In genomic region chr19:58545286-58546068, GRCh38 we compare ENCODE assay signal across 8 cellular contexts. TPM values are rescaled to one million over a fixed set of nuclear protein-coding genes. Genes with fewer than 3 reads are reported as not detected.
DNase-seq lines count a peak whose midpoint lies in the region; ATAC-seq and TF ChIP-seq lines count a peak whose summit lies in the region.

No MANE protein-coding gene starts in this region.

- no peak overlapping the region for H2BK5ac ChIP-seq in H9 (ENCODE audit: insufficient read length, low read length)

- H3K9me3 ChIP-seq in H9 (ENCODE audit: control insufficient read depth, low read depth, low read length) = no peaks in the 10 kb centered on the region
- no peaks in the 10 kb centered on the region for H3K9me3 ChIP-seq in right cardiac atrium (ENCODE audit: control insufficient read depth, low read length)
- H3K9me3 ChIP-seq in skeletal muscle tissue (ENCODE audit: control insufficient read depth in 3 of 3, low read length in 3 of 3) = no peaks in the 10 kb centered on the region

- no peak overlapping the region for H3K56ac ChIP-seq in H9 (ENCODE audit: insufficient read length, low read depth, low read length)

- H3K14ac ChIP-seq in H9 (ENCODE audit: insufficient read depth, low read length) = no peak overlapping the region

- H2BK20ac ChIP-seq in H9 (ENCODE audit: low read depth, low read length, poor library complexity, severe bottlenecking) = no peak overlapping the region

- no peak overlapping the region for H3T11ph ChIP-seq in H9 (ENCODE audit: low read length)

- H3K4me3 Mint-ChIP-seq in H9 = peak overlapping the region; percentile 98 to 100
- H3K4me3 Mint-ChIP-seq in activated CD8-positive, alpha-beta T cell treated with anti-CD3 and anti-CD28 coated beads for 36 hours = peak overlapping the region; percentile 96

- peaks cover 26% of the 10 kb centered on the region for H3K79me2 ChIP-seq in H9 (ENCODE audit: insufficient read depth, low read length)

- no peak overlapping the region for H2BK120ac ChIP-seq in H9 (ENCODE audit: low read depth, low read length, poor library complexity, severe bottlenecking)

- H3K9ac ChIP-seq in H9 (ENCODE audit: extremely low read depth, insufficient read length, low read length) = peak overlapping the region; percentile 91
- H3K9ac ChIP-seq in skeletal muscle tissue (ENCODE audit: low read depth in 1 of 3, low read length in 3 of 3) = peak overlapping the region; percentile 71 to 92 (median 82)

- ATAC-seq in activated CD8-positive, alpha-beta T cell treated with anti-CD3 and anti-CD28 coated beads for 36 hours = no peak
- no peak for ATAC-seq in right cardiac atrium

- H3K27ac ChIP-seq in H9 (ENCODE audit: insufficient read length, low read depth, low read length) = no peak overlapping the region
- H3K27ac ChIP-seq in right cardiac atrium (ENCODE audit: low read length) = no peak overlapping the region
- H3K27ac ChIP-seq in skeletal muscle tissue (ENCODE audit: low read depth, low read length) = peak overlapping the region; percentile 47

- no peak overlapping the region for H2AK5ac ChIP-seq in H9 (ENCODE audit: insufficient read length, low read length)

- no peak overlapping the region for H2BK15ac ChIP-seq in H9 (ENCODE audit: low read depth, low read length)

- peak overlapping the region; percentile 99 for H3K4me2 ChIP-seq in H9 (ENCODE audit: insufficient read depth, insufficient read length, low read length)

- no peak for TF ChIP-seq CTCF in H9 (conservative IDR thresholded peaks at IDR 0.05)
- no peak for TF ChIP-seq CTCF in activated CD8-positive, alpha-beta T cell treated with anti-CD3 and anti-CD28 coated beads for 36 hours (IDR thresholded peaks at IDR 0.05)

- no peak overlapping the region for H4K8ac ChIP-seq in H9 (replicated peaks; ENCODE audit: insufficient read length, low read depth, low read length)

- no peak overlapping the region for H3K4ac ChIP-seq in H9 (ENCODE audit: low read depth, low read length)

- no peak overlapping the region for H3K18ac ChIP-seq in H9 (ENCODE audit: insufficient read length, low read depth, low read length)

- intact Hi-C loops in activated CD8-positive, alpha-beta T cell treated with anti-CD3 and anti-CD28 coated beads for 36 hours (cut with micrococcal nuclease) = no loop called here
- intact Hi-C loops in right cardiac atrium (cut with DNase I) = no loop called here

- peaks cover 17 to 18% of the 10 kb centered on the region in 2 experiments for H3K4me1 Mint-ChIP-seq in H9
- peaks cover 32% of the 10 kb centered on the region for H3K4me1 Mint-ChIP-seq in activated CD8-positive, alpha-beta T cell treated with anti-CD3 and anti-CD28 coated beads for 36 hours (ENCODE audit: low read depth)

- no peak overlapping the region for H2AFZ ChIP-seq in H9 (ENCODE audit: low read length)

- peaks cover 14% of the 10 kb centered on the region for H3K79me1 ChIP-seq in H9 (ENCODE audit: insufficient read depth, low read depth, low read length, poor library complexity, severe bottlenecking)

- H3K27me3 ChIP-seq in H9 (ENCODE audit: insufficient read depth, low read length) (peaks cover 4% of the 10 kb centered on the region; the same call in 1 of the 2 replicates), right cardiac atrium (ENCODE audit: control insufficient read depth, insufficient read depth) (no peaks in the 10 kb centered on the region), skeletal muscle tissue (ENCODE audit: control insufficient read depth in 3 of 3, insufficient read depth in 3 of 3, low read length in 3 of 3) (peaks cover 2 to 6% (median 2%) of the 10 kb centered on the region in 3 donors)

- CTCF ChIA-PET in activated CD8-positive, alpha-beta T cell treated with anti-CD3 and anti-CD28 coated beads for 36 hours (lab: Charles Lee) = interaction anchor here (1.2 to 2.7 kb wide), 2 partner anchors 26 to 32 kb away, joined by 3 to 16 read pairs; partner anchors contain the start of gene ZBTB45

- DNase-seq in H9 (no peak), right cardiac atrium (no peak), NCI-H69 (lab: John Stamatoyannopoulos, UW) (no peak), glomerular visceral epithelial cell (ENCODE audit: extremely low spot score) (no peak), A172 (ENCODE audit: low spot score) (no peak)
- DNase-seq in activated CD8-positive, alpha-beta T cell treated with anti-CD3 and anti-CD28 coated beads for 36 hours = no peak
- no peak for DNase-seq in stimulated activated CD4-positive, alpha-beta T cell treated with anti-CD3 and anti-CD28 coated beads, Interleukin-4, amount 100 ng/mL, for 1 hour

- no CpG with 5 or more reads among the region's 22 CpGs for WGBS in H9 (ENCODE audit: extremely low coverage, insufficient read length, low lambda C conversion rate)
- WGBS in right cardiac atrium = 8% methylated on average over 22 of the region's 22 CpGs

- H4K20me1 ChIP-seq in H9 (ENCODE audit: control insufficient read depth, insufficient read depth, insufficient read length) = peaks cover 7% of the 10 kb centered on the region

- peaks cover 24% of the 10 kb centered on the region for H3K27me3 Mint-ChIP-seq in H9 (ENCODE audit: low read depth)
- H3K27me3 Mint-ChIP-seq in activated CD8-positive, alpha-beta T cell treated with anti-CD3 and anti-CD28 coated beads for 36 hours = peaks cover 7% of the 10 kb centered on the region

- H3K36me3 Mint-ChIP-seq in H9 (ENCODE audit: insufficient read depth in 1 of 3, low read depth in 3 of 3) = peaks cover 50 to 57% (median 56%) of the 10 kb centered on the region in 3 experiments
- peaks cover 47% of the 10 kb centered on the region for H3K36me3 Mint-ChIP-seq in activated CD8-positive, alpha-beta T cell treated with anti-CD3 and anti-CD28 coated beads for 36 hours (ENCODE audit: low read depth)

- H4K5ac ChIP-seq in H9 (ENCODE audit: insufficient read length, low read depth, low read length) = no peak overlapping the region

- H4K91ac ChIP-seq in H9 (ENCODE audit: insufficient read length, low read depth, low read length) = no peak overlapping the region

- H2BK12ac ChIP-seq in H9 (ENCODE audit: insufficient read length, low read depth, low read length) = no peak overlapping the region

- peaks cover 11% of the 10 kb centered on the region for H3K23me2 ChIP-seq in H9 (ENCODE audit: insufficient read length, low read depth, low read length, poor library complexity, severe bottlenecking)

- peak overlapping the region; percentile 59 to 94 (median 94) for H3K27ac Mint-ChIP-seq in H9
- peak overlapping the region; percentile 92 for H3K27ac Mint-ChIP-seq in activated CD8-positive, alpha-beta T cell treated with anti-CD3 and anti-CD28 coated beads for 36 hours

- H3K9me3 Mint-ChIP-seq in H9 = no peaks in the 10 kb centered on the region; a peak in 1 of 5 replicates
- no peaks in the 10 kb centered on the region for H3K9me3 Mint-ChIP-seq in activated CD8-positive, alpha-beta T cell treated with anti-CD3 and anti-CD28 coated beads for 36 hours

- peaks cover 38 to 44% (median 44%) of the 10 kb centered on the region in 3 donors for H3K36me3 ChIP-seq in skeletal muscle tissue (ENCODE audit: control insufficient read depth in 3 of 3, insufficient read depth in 3 of 3, low read length in 3 of 3)

- peak overlapping the region; percentile 79 for H3K4me3 ChIP-seq in right cardiac atrium (ENCODE audit: low read length)
- H3K4me3 ChIP-seq in skeletal muscle tissue (ENCODE audit: low read length in 3 of 3) = peak overlapping the region; percentile 82 to 86 (median 85)

- H3K4me1 ChIP-seq in H9 (ENCODE audit: insufficient read depth, low read length) (peaks cover 4% of the 10 kb centered on the region; the same call in 1 of the 2 replicates), right cardiac atrium (ENCODE audit: control insufficient read depth, insufficient read depth, low read length) (peaks cover 11% of the 10 kb centered on the region), skeletal muscle tissue (ENCODE audit: control insufficient read depth in 3 of 3, insufficient read depth in 3 of 3, low read length in 3 of 3) (peaks cover 27 to 32% (median 27%) of the 10 kb centered on the region in 3 donors)

- no peak overlapping the region for H3K23ac ChIP-seq in H9 (ENCODE audit: insufficient read length, low read depth, low read length)

- POLR2A ChIA-PET in activated CD8-positive, alpha-beta T cell treated with anti-CD3 and anti-CD28 coated beads for 36 hours (lab: Charles Lee) = interaction anchor here (1.0 to 13.1 kb wide), 9 partner anchors 9 to 164 kb away, joined by 3 to 164 read pairs (median 7); partner anchors contain the start of genes CHMP2A, UBE2M, ZBTB45 and ZNF837

RNA-seq across cellular contexts. Expression of gene TRIM28, which starts 1.6 kb away (rescaled TPM):
- 1,058 and 1,084 TPM in 2 replicates for total RNA-seq in H9 (2021)
- 100 to 1,000 TPM; 527 to 550 TPM for total RNA-seq in activated CD8-positive, alpha-beta T cell treated with anti-CD3 and anti-CD28 coated beads for 36 hours
- 100 to 1,000 TPM; 139 to 161 (median 148) TPM for total RNA-seq in right cardiac atrium
- 98.7 TPM for polyA plus RNA-seq in right cardiac atrium
- 277 TPM for total RNA-seq in skeletal muscle tissue
- total RNA-seq in A172 (2014; rRNA removed; shearing (Covaris generic)) = 545 and 619 TPM in 2 replicates

RNA-seq across cellular contexts. Expression of gene CHMP2A, which starts 9.4 kb away (rescaled TPM):
- 105 and 109 TPM in 2 replicates for total RNA-seq in H9 (2021)
- 10 to 100 TPM; 88.3 to 90.0 TPM for total RNA-seq in activated CD8-positive, alpha-beta T cell treated with anti-CD3 and anti-CD28 coated beads for 36 hours
- 100 to 1,000 TPM; 106 to 116 (median 114) TPM for total RNA-seq in right cardiac atrium
- polyA plus RNA-seq in right cardiac atrium = 196 TPM
- 68.9 TPM for total RNA-seq in skeletal muscle tissue
- total RNA-seq in A172 (2014; rRNA removed; shearing (Covaris generic)) = 32.1 and 48.2 TPM in 2 replicates

RNA-seq across cellular contexts. Expression of gene UBE2M, which starts 12.9 kb away (rescaled TPM):
- 127 and 136 TPM in 2 replicates for total RNA-seq in H9 (2021)
- 100 to 1,000 TPM; 107 to 114 TPM for total RNA-seq in activated CD8-positive, alpha-beta T cell treated with anti-CD3 and anti-CD28 coated beads for 36 hours
- 100 to 1,000 TPM; 117 to 137 (median 123) TPM for total RNA-seq in right cardiac atrium
- polyA plus RNA-seq in right cardiac atrium = 92.7 TPM
- 73.6 TPM for total RNA-seq in skeletal muscle tissue
- total RNA-seq in A172 (2014; rRNA removed; shearing (Covaris generic)) = 141 and 145 TPM in 2 replicates

RNA-seq across cellular contexts. Expression of gene ZBTB45, which starts 25.9 kb away (rescaled TPM):
- total RNA-seq in H9 (2021) (18.7 and 18.8 TPM in 2 replicates), right cardiac atrium (10 to 100 TPM in 3 of 4 donors, 1 to 10 TPM in 1; 9.9 to 13.1 (median 11.1) TPM), skeletal muscle tissue (3.7 TPM)
- total RNA-seq in activated CD8-positive, alpha-beta T cell treated with anti-CD3 and anti-CD28 coated beads for 36 hours = 1 to 10 TPM; 7.4 to 7.9 TPM
- polyA plus RNA-seq in right cardiac atrium = 7.0 TPM
- 9.0 and 11.9 TPM in 2 replicates for total RNA-seq in A172 (2014; rRNA removed; shearing (Covaris generic))

RNA-seq across cellular contexts. Expression of gene MZF1, which starts 27.7 kb away (rescaled TPM):
- 23.6 and 24.2 TPM in 2 replicates for total RNA-seq in H9 (2021)
- total RNA-seq in activated CD8-positive, alpha-beta T cell treated with anti-CD3 and anti-CD28 coated beads for 36 hours = 10 to 100 TPM; 12.1 to 13.4 TPM
- total RNA-seq in right cardiac atrium = 10 to 100 TPM; 10.1 to 15.6 (median 12.8) TPM
- polyA plus RNA-seq in right cardiac atrium = 12.0 TPM
- total RNA-seq in skeletal muscle tissue = 6.8 TPM
- total RNA-seq in A172 (2014; rRNA removed; shearing (Covaris generic)) = 17.4 and 17.8 TPM in 2 replicates
